Comparison of ENCODE assay signal across 17 cellular contexts in the genomic region with DNA sequence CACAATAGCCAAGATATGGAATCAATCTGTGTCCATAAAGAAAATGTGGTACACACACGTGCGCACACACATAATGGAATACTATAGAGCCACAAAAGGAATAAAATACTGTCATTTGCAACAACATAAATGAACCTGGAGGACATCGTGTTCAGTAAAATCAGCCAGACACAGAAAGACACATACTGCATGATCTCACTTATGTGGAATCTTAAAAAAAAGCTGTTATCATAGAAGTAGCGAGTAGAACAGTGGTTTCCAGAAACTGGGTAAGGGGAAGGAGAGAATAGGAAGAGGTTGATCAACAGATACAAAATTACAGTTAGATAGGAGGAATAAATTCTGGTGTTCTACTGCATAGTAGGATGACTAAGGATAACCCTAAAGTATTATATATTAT.
"Had no signal": no experiment of that assay in that cellular context is flagged by ENCODE, and none has a peak within 500 bp of the region (broad histone marks: within the 10 kb centered on the region; RNA-seq: fewer than 3 reads in every experiment).

No MANE protein-coding gene starts in this region.

- H3K27ac ChIP-seq: right lobe of liver had no signal

- H3K27me3 ChIP-seq: right lobe of liver had no signal

- H3K9me3 Mint-ChIP-seq: activated T-cell treated with anti-CD3 and anti-CD28 coated beads, Interleukin-2, amount 50 U/mL, for 4 hours; central memory CD8-positive, alpha-beta T cell; dendritic cell treated with granulocyte-macrophage colony-stimulating factor and Interleukin-4, amounts not matched to agents 40 ng/mL and 50 ng/mL, for 4 days; effector memory CD8-positive, alpha-beta T cell; natural killer cell had no signal

- H3K9me3 ChIP-seq: right lobe of liver had no signal

- H3K27ac Mint-ChIP-seq: activated naive CD8-positive, alpha-beta T cell; dendritic cell treated with granulocyte-macrophage colony-stimulating factor and Interleukin-4, amounts not matched to agents 40 ng/mL and 50 ng/mL, for 4 days; effector memory CD8-positive, alpha-beta T cell; natural killer cell had no signal

- H3K4me3 Mint-ChIP-seq: activated naive CD8-positive, alpha-beta T cell; activated T-cell treated with anti-CD3 and anti-CD28 coated beads, Interleukin-2, amount 50 U/mL, for 4 hours; central memory CD8-positive, alpha-beta T cell; dendritic cell treated with granulocyte-macrophage colony-stimulating factor and Interleukin-4, amounts not matched to agents 40 ng/mL and 50 ng/mL, for 4 days; effector memory CD8-positive, alpha-beta T cell; natural killer cell had no signal

- ATAC-seq: activated T-cell treated with anti-CD3 and anti-CD28 coated beads, Interleukin-2, amount 50 U/mL, for 4 hours; effector memory CD8-positive, alpha-beta T cell; natural killer cell; right lobe of liver had no signal

- DNase-seq: activated CD4-positive, alpha-beta T cell treated with anti-CD3 and anti-CD28 coated beads for 1 hour; activated CD4-positive, alpha-beta T cell treated with anti-CD3 and anti-CD28 coated beads, Interleukin-2, amount 50 U/mL, for 48 hours; activated gamma-delta T cell; activated T-cell treated with anti-CD3 and anti-CD28 coated beads, Interleukin-2, amount 50 U/mL, for 4 hours; aorta; effector memory CD8-positive, alpha-beta T cell; hypothalamus; left cardiac atrium; natural killer cell; right lobe of liver; stimulated activated CD4-positive, alpha-beta T cell treated with anti-CD3 and anti-CD28 coated beads, Interleukin-12 subunit alpha, Interleukin-12 subunit beta, amount 100 ng/mL, for 4 hours; stimulated activated naive CD4-positive, alpha-beta T cell; substantia nigra; trophoblast cell had no signal

- H3K27me3 Mint-ChIP-seq: activated naive CD8-positive, alpha-beta T cell; central memory CD8-positive, alpha-beta T cell; dendritic cell treated with granulocyte-macrophage colony-stimulating factor and Interleukin-4, amounts not matched to agents 40 ng/mL and 50 ng/mL, for 4 days; effector memory CD8-positive, alpha-beta T cell had no signal

- H3K4me3 ChIP-seq: right lobe of liver had no signal
